ENCODE assay signal across 8 cellular contexts in genomic region chr13:33723772-33724435, GRCh38.
DNase-seq lines count a peak whose midpoint lies in the region; ATAC-seq and TF ChIP-seq lines count a peak whose summit lies in the region.

No MANE protein-coding gene starts in this region.

- in situ Hi-C loops in astrocyte of the cerebellum (cut with HindIII; ENCODE audit: low sequenced_read_pairs) = no loop called here

- TF ChIP-seq POLR2A in GM18505 (IDR thresholded peaks at IDR 0.05; ENCODE audit: borderline replicate concordance, extremely low read depth, insufficient read depth, insufficient read length) = no peak

- peak; percentile 71 for TF ChIP-seq CTCF in astrocyte of the cerebellum (IDR thresholded peaks at IDR 0.05; ENCODE audit: low read depth, low read length, missing control alignments)

- no peak overlapping the region for H3K4me3 ChIP-seq in astrocyte of the cerebellum (ENCODE audit: low read depth, low read length)

- intact Hi-C loops in sciatic nerve (cut with DNase I) = no loop called here

- DNase-seq in 8988T = peak; percentile 16
- DNase-seq in NCI-H2029 (lab: John Stamatoyannopoulos, UW) = peak; percentile 67
- DNase-seq in T1000 (lab: John Stamatoyannopoulos, UW) = peak; percentile 9
- peak; percentile 78 for DNase-seq in astrocyte of the cerebellum (ENCODE audit: low read depth)
- DNase-seq in hepatic stellate cell (ENCODE audit: low spot score) = peak; percentile 38
- DNase-seq in sciatic nerve (ENCODE audit: low spot score) = peak; percentile 81

- ATAC-seq in GM18505 (IDR thresholded peaks at IDR 0.05; ENCODE audit: unreplicated experiment) (peak; percentile 58), HG02970 (IDR thresholded peaks at IDR 0.05; ENCODE audit: low FRiP score, unreplicated experiment) (peak; percentile 72), sciatic nerve (peak; percentile 92)

Comparison
In these comparisons a context has a peak if more than half of its experiments do, and no peak if none do; other contexts are left out.
1. DNase-seq: peak in every context shown above with its lines; median percentile 81 in sciatic nerve; 78 in astrocyte of the cerebellum; 67 in NCI-H2029; 38 in hepatic stellate cell; 16 in 8988T; 9 in T1000.